19 cellular contexts compared by ENCODE assay signal in the genomic region with DNA sequence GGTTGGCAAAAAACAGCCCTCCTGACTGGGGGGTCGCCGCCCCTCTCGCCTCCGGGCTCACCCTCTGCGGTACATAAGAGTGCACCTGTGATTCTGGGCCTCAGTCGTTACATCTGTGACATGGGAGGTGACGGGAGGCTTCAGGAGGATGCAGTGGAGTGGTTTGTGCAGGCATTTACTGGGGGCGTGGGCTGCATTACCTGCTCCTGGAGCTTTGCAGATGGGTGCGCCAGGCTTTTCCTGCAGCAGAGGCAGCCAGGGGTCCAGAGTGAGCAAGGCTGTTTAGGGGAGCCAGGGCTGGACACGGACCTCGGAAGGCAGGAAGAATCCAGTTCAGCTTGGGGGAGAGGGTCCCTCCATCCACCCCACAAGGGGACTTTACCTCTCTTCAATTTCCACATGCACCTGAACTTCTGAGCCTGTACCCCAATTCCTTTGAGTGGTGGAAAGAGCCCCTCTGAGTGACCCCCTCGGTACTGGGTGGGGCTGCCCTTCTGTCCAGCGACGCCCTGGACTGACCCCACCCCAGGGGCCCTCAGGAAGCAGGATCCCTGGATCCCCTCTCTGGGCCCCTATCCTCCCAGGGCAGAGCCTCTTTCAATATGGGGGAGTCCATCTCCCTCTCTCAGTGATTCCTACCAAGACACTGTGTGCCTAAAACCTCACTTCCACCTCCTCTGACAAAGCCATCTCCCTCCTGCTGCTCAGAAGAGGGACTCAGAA.
DNase-seq lines count a peak whose midpoint lies in the region; ATAC-seq and TF ChIP-seq lines count a peak whose summit lies in the region.
"Had no signal": no experiment of that assay in that cellular context is flagged by ENCODE, and none has a peak within 500 bp of the region (broad histone marks: within the 10 kb centered on the region; RNA-seq: fewer than 3 reads in every experiment).

No MANE protein-coding gene starts in this region.

- H3K4me2 ChIP-seq in osteoblast (ENCODE audit: insufficient read depth, low read length): no peak overlapping the region

- H3K4me1 ChIP-seq in osteoblast (ENCODE audit: insufficient read depth, low read length): no peaks in the 10 kb centered on the region

- no peaks in the 10 kb centered on the region for H4K20me1 ChIP-seq in osteoblast (ENCODE audit: insufficient read depth, low read length)

- ATAC-seq in SK-N-SH treated with all-trans-retinoic acid at 6 μM for 48 hours: no peak
- ATAC-seq: HCT116, K562 had no signal

- H3K9me3 ChIP-seq in osteoblast (ENCODE audit: low read depth, low read length): no peaks in the 10 kb centered on the region

- TF ChIP-seq CTCF in dorsolateral prefrontal cortex (IDR thresholded peaks at IDR 0.05 in 54 of 56, conservative IDR thresholded peaks at IDR 0.05 in 2 of 56; ENCODE audit: low read depth in 1 of 56, partially characterized antibody in 56 of 56) (no peak), osteoblast (IDR thresholded peaks at IDR 0.05; ENCODE audit: extremely low read depth, low read depth, low read length) (no peak)

- no peak overlapping the region for H2AFZ ChIP-seq in osteoblast (ENCODE audit: low read length)
- H2AFZ ChIP-seq: GM23248 had no signal

- H3K27ac ChIP-seq in dorsolateral prefrontal cortex (no peak overlapping the region), osteoblast (ENCODE audit: low read depth, low read length) (no peak overlapping the region)
- H3K27ac ChIP-seq: C4-2B, GM23248 had no signal

- peak; percentile 3 for DNase-seq in activated naive CD4-positive, alpha-beta T cell treated with anti-CD3 and anti-CD28 coated beads, Interleukin-2, amount 50 U/mL, for 16 hours
- no peak for DNase-seq in activated naive CD4-positive, alpha-beta T cell (lab: John Stamatoyannopoulos, UW)
- no peak for DNase-seq in Jurkat, Clone E6-1 (ENCODE audit: low read depth, low spot score)
- DNase-seq in dorsolateral prefrontal cortex (peak in 6 of 10 donors; percentile 4 to 31 (median 17)), osteoblast (ENCODE audit: insufficient read length, low spot score, missing footprints) (peak; percentile 67), DMS114 treated with DMSO at 0.1 percent for 48 hours (lab: John Stamatoyannopoulos, UW; ENCODE audit: unreplicated experiment) (no peak), C1 segment of cervical spinal cord (lab: John Stamatoyannopoulos, UW) (no peak)
- DNase-seq: DMS 273 treated with DMSO at 0.1 percent for 48 hours; GM23248; MV-4-11; NCI-H1417; NCI-H187 treated with DMSO at 0.1 percent for 48 hours; NCI-H345; NK-92 treated with Interleukin-12 subunit alpha and Interleukin-12 subunit beta, amount 100 ng/mL, for 24 hours; OCI-M1 had no signal

- H3K4me3 ChIP-seq in Jurkat, Clone E6-1 (ENCODE audit: low read length): peak overlapping the region; percentile 23; the same call in 1 of the 2 replicates
- H3K4me3 ChIP-seq in dorsolateral prefrontal cortex (no peak overlapping the region), osteoblast (ENCODE audit: insufficient read depth, low read length) (no peak overlapping the region)
- H3K4me3 ChIP-seq: GM23248, K562 had no signal

- no peaks in the 10 kb centered on the region for H3K36me3 ChIP-seq in osteoblast (ENCODE audit: insufficient read depth, low read length)

- intact Hi-C loops in dorsolateral prefrontal cortex (cut with DNase I): no loop called here

- H3K79me2 ChIP-seq in osteoblast (ENCODE audit: insufficient read depth, low read length): no peaks in the 10 kb centered on the region

- H3K27me3 ChIP-seq in dorsolateral prefrontal cortex: no peaks in the 10 kb centered on the region
- H3K27me3 ChIP-seq in osteoblast (ENCODE audit: insufficient read depth, low read length): no peaks in the 10 kb centered on the region

TF ChIP-seq in SK-N-SH treated with all-trans-retinoic acid at 6 μM for 48 hours, 23 proteins besides CTCF, POLR2A, EP300 and RAD21 (continues in another document):
- TF ChIP-seq, protein P1, sequence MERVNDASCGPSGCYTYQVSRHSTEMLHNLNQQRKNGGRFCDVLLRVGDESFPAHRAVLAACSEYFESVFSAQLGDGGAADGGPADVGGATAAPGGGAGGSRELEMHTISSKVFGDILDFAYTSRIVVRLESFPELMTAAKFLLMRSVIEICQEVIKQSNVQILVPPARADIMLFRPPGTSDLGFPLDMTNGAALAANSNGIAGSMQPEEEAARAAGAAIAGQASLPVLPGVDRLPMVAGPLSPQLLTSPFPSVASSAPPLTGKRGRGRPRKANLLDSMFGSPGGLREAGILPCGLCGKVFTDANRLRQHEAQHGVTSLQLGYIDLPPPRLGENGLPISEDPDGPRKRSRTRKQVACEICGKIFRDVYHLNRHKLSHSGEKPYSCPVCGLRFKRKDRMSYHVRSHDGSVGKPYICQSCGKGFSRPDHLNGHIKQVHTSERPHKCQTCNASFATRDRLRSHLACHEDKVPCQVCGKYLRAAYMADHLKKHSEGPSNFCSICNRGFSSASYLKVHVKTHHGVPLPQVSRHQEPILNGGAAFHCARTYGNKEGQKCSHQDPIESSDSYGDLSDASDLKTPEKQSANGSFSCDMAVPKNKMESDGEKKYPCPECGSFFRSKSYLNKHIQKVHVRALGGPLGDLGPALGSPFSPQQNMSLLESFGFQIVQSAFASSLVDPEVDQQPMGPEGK (CRISPR knock-in tag; IDR thresholded peaks at IDR 0.05; ENCODE audit: borderline replicate concordance): no peak
- TF ChIP-seq, protein P2, sequence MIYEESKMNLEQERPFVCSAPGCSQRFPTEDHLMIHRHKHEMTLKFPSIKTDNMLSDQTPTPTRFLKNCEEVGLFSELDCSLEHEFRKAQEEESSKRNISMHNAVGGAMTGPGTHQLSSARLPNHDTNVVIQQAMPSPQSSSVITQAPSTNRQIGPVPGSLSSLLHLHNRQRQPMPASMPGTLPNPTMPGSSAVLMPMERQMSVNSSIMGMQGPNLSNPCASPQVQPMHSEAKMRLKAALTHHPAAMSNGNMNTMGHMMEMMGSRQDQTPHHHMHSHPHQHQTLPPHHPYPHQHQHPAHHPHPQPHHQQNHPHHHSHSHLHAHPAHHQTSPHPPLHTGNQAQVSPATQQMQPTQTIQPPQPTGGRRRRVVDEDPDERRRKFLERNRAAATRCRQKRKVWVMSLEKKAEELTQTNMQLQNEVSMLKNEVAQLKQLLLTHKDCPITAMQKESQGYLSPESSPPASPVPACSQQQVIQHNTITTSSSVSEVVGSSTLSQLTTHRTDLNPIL (CRISPR knock-in tag; IDR thresholded peaks at IDR 0.05; ENCODE audit: low read depth): no peak
- no peak for TF ChIP-seq TOX (CRISPR knock-in tag; IDR thresholded peaks at IDR 0.05; ENCODE audit: borderline replicate concordance)
- no peak for TF ChIP-seq ESRRG (CRISPR knock-in tag; IDR thresholded peaks at IDR 0.05)
- TF ChIP-seq TCF4 (CRISPR knock-in tag; IDR thresholded peaks at IDR 0.05; ENCODE audit: borderline replicate concordance): no peak
- TF ChIP-seq, protein P3, sequence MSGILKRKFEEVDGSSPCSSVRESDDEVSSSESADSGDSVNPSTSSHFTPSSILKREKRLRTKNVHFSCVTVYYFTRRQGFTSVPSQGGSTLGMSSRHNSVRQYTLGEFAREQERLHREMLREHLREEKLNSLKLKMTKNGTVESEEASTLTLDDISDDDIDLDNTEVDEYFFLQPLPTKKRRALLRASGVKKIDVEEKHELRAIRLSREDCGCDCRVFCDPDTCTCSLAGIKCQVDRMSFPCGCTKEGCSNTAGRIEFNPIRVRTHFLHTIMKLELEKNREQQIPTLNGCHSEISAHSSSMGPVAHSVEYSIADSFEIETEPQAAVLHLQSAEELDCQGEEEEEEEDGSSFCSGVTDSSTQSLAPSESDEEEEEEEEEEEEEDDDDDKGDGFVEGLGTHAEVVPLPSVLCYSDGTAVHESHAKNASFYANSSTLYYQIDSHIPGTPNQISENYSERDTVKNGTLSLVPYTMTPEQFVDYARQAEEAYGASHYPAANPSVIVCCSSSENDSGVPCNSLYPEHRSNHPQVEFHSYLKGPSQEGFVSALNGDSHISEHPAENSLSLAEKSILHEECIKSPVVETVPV (CRISPR knock-in tag; IDR thresholded peaks at IDR 0.05): no peak
- no peak for TF ChIP-seq BACH2 (CRISPR knock-in tag; IDR thresholded peaks at IDR 0.05; ENCODE audit: borderline replicate concordance)
- TF ChIP-seq CSDC2 (CRISPR knock-in tag; IDR thresholded peaks at IDR 0.05): no peak
- no peak for TF ChIP-seq ZNF8 (CRISPR knock-in tag; IDR thresholded peaks at IDR 0.05)
- TF ChIP-seq, protein P4, sequence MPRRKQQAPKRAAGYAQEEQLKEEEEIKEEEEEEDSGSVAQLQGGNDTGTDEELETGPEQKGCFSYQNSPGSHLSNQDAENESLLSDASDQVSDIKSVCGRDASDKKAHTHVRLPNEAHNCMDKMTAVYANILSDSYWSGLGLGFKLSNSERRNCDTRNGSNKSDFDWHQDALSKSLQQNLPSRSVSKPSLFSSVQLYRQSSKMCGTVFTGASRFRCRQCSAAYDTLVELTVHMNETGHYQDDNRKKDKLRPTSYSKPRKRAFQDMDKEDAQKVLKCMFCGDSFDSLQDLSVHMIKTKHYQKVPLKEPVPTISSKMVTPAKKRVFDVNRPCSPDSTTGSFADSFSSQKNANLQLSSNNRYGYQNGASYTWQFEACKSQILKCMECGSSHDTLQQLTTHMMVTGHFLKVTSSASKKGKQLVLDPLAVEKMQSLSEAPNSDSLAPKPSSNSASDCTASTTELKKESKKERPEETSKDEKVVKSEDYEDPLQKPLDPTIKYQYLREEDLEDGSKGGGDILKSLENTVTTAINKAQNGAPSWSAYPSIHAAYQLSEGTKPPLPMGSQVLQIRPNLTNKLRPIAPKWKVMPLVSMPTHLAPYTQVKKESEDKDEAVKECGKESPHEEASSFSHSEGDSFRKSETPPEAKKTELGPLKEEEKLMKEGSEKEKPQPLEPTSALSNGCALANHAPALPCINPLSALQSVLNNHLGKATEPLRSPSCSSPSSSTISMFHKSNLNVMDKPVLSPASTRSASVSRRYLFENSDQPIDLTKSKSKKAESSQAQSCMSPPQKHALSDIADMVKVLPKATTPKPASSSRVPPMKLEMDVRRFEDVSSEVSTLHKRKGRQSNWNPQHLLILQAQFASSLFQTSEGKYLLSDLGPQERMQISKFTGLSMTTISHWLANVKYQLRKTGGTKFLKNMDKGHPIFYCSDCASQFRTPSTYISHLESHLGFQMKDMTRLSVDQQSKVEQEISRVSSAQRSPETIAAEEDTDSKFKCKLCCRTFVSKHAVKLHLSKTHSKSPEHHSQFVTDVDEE (CRISPR knock-in tag; IDR thresholded peaks at IDR 0.05): no peak
- no peak for TF ChIP-seq ISL1 (CRISPR knock-in tag; IDR thresholded peaks at IDR 0.05)
- TF ChIP-seq PPARA (CRISPR knock-in tag; IDR thresholded peaks at IDR 0.05; ENCODE audit: borderline replicate concordance): no peak
- no peak for TF ChIP-seq RARB (CRISPR knock-in tag; IDR thresholded peaks at IDR 0.05)

Comparison
In these comparisons a context has a peak if more than half of its experiments do, and no peak if none do; other contexts are left out.
1. DNase-seq: peak in activated naive CD4-positive, alpha-beta T cell treated with anti-CD3 and anti-CD28 coated beads, Interleukin-2, amount 50 U/mL, for 16 hours (single experiment), dorsolateral prefrontal cortex (6 of 10) and osteoblast (single experiment); none in activated naive CD4-positive, alpha-beta T cell (0 of 4), Jurkat, Clone E6-1 (single experiment), DMS114 treated with DMSO at 0.1 percent for 48 hours (single experiment) and C1 segment of cervical spinal cord (0 of 14).